In genomic region chr18:79547413-79548076, GRCh38 we compare ENCODE assay signal across 1 cellular context.
TF ChIP-seq lines count a peak whose summit lies in the region.

No MANE protein-coding gene starts in this region.

TF ChIP-seq in H1, 55 proteins besides CTCF, POLR2A, EP300 and RAD21:
- TF ChIP-seq GABPA (IDR thresholded peaks at IDR 0.05; ENCODE audit: borderline replicate concordance, insufficient read depth, low read length) (0 out of 2 replicates have a peak, but pooled peaks have one; percentile 24), KDM4A (IDR thresholded peaks at IDR 0.05; ENCODE audit: low read depth, low read length, severe bottlenecking) (no peak)
TF ChIP-seq in H1: peak in this region for 1.
